In genomic region chr10:45672201-45673073, GRCh38 we compare ENCODE assay signal across 8 cellular contexts. TPM values are rescaled to one million over a fixed set of nuclear protein-coding genes. Genes with fewer than 3 reads are reported as not detected.
A peak's percentile ranks its signal among the peaks of the same experiment; 100 is the strongest.
DNase-seq lines count a peak whose midpoint lies in the region; ATAC-seq and TF ChIP-seq lines count a peak whose summit lies in the region.

TSS of gene ZFAND4 (minus strand) at chr10:45672772. CDS start at chr10:45663725, 9,047 bp downstream.

- peak within 1 kb of the TSS; percentile 83 for H3K9ac ChIP-seq in BLaER1

- WGBS in right lobe of liver (ENCODE audit: insufficient coverage, low coverage, low lambda C conversion rate, missing lambda C conversion rate): 0% methylated on average over 13 of the region's 95 CpGs

- H3K4me3 ChIP-seq in BLaER1: peak within 1 kb of the TSS; percentile 79
- peak within 1 kb of the TSS; percentile 60 to 71 (median 68) for H3K4me3 ChIP-seq in right lobe of liver

- no peaks in the 10 kb centered on the region for H3K36me3 ChIP-seq in BLaER1
- no peaks in the 10 kb centered on the region for H3K36me3 ChIP-seq in right lobe of liver

- ATAC-seq in HG03442 (IDR thresholded peaks at IDR 0.05; ENCODE audit: unreplicated experiment) (peak; percentile 95), right lobe of liver (peak; percentile 93 to 97 (median 94))

- no peaks in the 10 kb centered on the region for H3K27me3 ChIP-seq in BLaER1
- no peaks in the 10 kb centered on the region for H3K27me3 ChIP-seq in right lobe of liver

- intact Hi-C loops in right lobe of liver (cut with DNase I): loop anchor here (10.0 kb wide), 1 partner anchor 208 kb away; no protein-coding TSS in a partner anchor

- DNase-seq in GM19238 (ENCODE audit: insufficient read length, low spot score) (peak; percentile 98), NCI-H524 (lab: John Stamatoyannopoulos, UW) (peak; percentile 58 to 82), dermis blood vessel endothelial cell (peak; percentile 98), right lobe of liver (peak; percentile 99)
- peak; percentile 83 to 89 for DNase-seq in activated CD4-positive, alpha-beta T cell treated with anti-CD3 and anti-CD28 coated beads, Interleukin-2, amount 50 U/mL, for 24 hours (ENCODE audit: low read depth in 1 of 2, low spot score in 1 of 2)
- DNase-seq in stimulated activated CD4-positive, alpha-beta T cell treated with anti-CD3 and anti-CD28 coated beads, Interleukin-4, amount 100 ng/mL, for 4 hours: peak; percentile 91 to 93

- peak within 1 kb of the TSS; percentile 78 for H3K27ac ChIP-seq in BLaER1
- H3K27ac ChIP-seq in right lobe of liver: peak within 1 kb of the TSS; percentile 90 to 96 (median 92)

- H3K4me2 ChIP-seq in BLaER1: peak within 1 kb of the TSS; percentile 82

- H3K4me1 ChIP-seq in BLaER1: peaks cover 4% of the 10 kb centered on the region; the same call in 1 of the 2 replicates
- H3K4me1 ChIP-seq in right lobe of liver: no peaks in the 10 kb centered on the region

- H4K20me1 ChIP-seq in BLaER1: no peaks in the 10 kb centered on the region

- H3K9me3 ChIP-seq in BLaER1 (peaks cover 6% of the 10 kb centered on the region; the same call in 1 of the 2 replicates), right lobe of liver (no peaks in the 10 kb centered on the region)

- TF ChIP-seq POLR2A in right lobe of liver (IDR thresholded peaks at IDR 0.05): peak; percentile 88

- peak; percentile 70 to 97 (median 82) for TF ChIP-seq CTCF in right lobe of liver (IDR thresholded peaks at IDR 0.05)

RNA-seq across cellular contexts. Expression of gene ZFAND4, which starts in this region (rescaled TPM):
- total RNA-seq in dermis blood vessel endothelial cell (6.0 and 9.5 TPM in 2 replicates), right lobe of liver (10 to 100 TPM in 3 of 6 experiments, 1 to 10 TPM in 3; 6.3 to 15.2 (median 9.3) TPM)

Comparison
In these comparisons a context has a peak if more than half of its experiments do, and no peak if none do; other contexts are left out.
1. Peak in every context shown above with its lines: DNase-seq, ATAC-seq, H3K4me3 ChIP-seq and H3K27ac ChIP-seq.